2 cellular contexts compared by ENCODE assay signal in genomic region chr9:115957571-115957970, GRCh38.
TF ChIP-seq lines count a peak whose summit lies in the region.

No MANE protein-coding gene starts in this region.

TF ChIP-seq in A549, 52 proteins besides CTCF, POLR2A, EP300 and RAD21:
- TF ChIP-seq RCOR1 (IDR thresholded peaks at IDR 0.05; ENCODE audit: low read depth, low read length) (no peak), HMGXB4 (CRISPR knock-in tag; IDR thresholded peaks at IDR 0.05; ENCODE audit: borderline replicate concordance) (no peak), HOXB13 (CRISPR knock-in tag; IDR thresholded peaks at IDR 0.05; ENCODE audit: low read depth) (no peak), TFCP2L1 (CRISPR knock-in tag; IDR thresholded peaks at IDR 0.05) (no peak)

TF ChIP-seq in IMR-90, 13 proteins besides CTCF, POLR2A, EP300 and RAD21:
- TF ChIP-seq RFX5 (IDR thresholded peaks at IDR 0.05; ENCODE audit: low read depth, low read length) (no peak), FOS (IDR thresholded peaks at IDR 0.05; ENCODE audit: low read depth, low read length) (no peak), BHLHE40 (IDR thresholded peaks at IDR 0.05; ENCODE audit: low read depth, low read length) (no peak), CEBPB (IDR thresholded peaks at IDR 0.05; ENCODE audit: low read depth, low read length) (no peak)
